Comparison of ENCODE assay signal across 22 cellular contexts in the genomic region with DNA sequence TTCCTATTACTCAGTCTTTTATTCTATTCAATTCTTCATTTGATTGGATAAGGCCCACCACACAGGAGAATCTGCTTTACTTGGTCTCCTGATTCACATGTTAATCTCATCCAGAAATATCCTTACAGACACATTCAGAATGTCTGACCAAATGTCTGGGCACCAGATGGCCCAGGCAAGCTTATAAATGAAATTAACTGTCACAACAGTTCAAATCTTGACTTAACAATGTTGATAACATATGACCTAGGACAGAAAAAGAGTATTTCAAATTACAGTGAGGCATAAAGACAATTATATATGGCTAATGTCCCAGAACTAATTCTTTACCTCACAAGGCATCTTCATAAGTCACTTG.
"Had no signal": no experiment of that assay in that cellular context is flagged by ENCODE, and none has a peak within 500 bp of the region (broad histone marks: within the 10 kb centered on the region; RNA-seq: fewer than 3 reads in every experiment).

No MANE protein-coding gene starts in this region.

- H3K4me1 ChIP-seq: esophagus squamous epithelium, heart right ventricle, left lung, parathyroid adenoma, upper lobe of right lung had no signal

- H3K27ac Mint-ChIP-seq: activated B cell treated with CpG ODN at 0.5 μM for 24 hours; activated naive CD8-positive, alpha-beta T cell; mesothelial cell of epicardium; nephron; stimulated activated memory B cell treated with anti-CD40 and anti-IgM and Interleukin-4, amounts not matched to agents 10 μg/mL and 1 μg/mL and 100 μg/mL, for 72 hours; T-helper 2 cell treated with Interferon-gamma antibody and Interleukin-4, amounts not matched to agents 5 μg/mL and 100 μg/mL, for 36 hours had no signal

- H2AFZ ChIP-seq: parathyroid adenoma had no signal

- H3K27me3 Mint-ChIP-seq: activated B cell treated with CpG ODN at 0.5 μM for 24 hours; activated naive CD8-positive, alpha-beta T cell; effector memory CD8-positive, alpha-beta T cell; stimulated activated memory B cell treated with anti-CD40 and anti-IgM and Interleukin-4, amounts not matched to agents 10 μg/mL and 1 μg/mL and 100 μg/mL, for 72 hours had no signal

- H3K9ac ChIP-seq: parathyroid adenoma had no signal

- H3K4me1 Mint-ChIP-seq: mesothelial cell of epicardium, nephron had no signal

- H3K9me3 Mint-ChIP-seq: activated B cell treated with CpG ODN at 0.5 μM for 24 hours; activated T-cell treated with anti-CD3 and anti-CD28 coated beads, Interleukin-2, amount 50 U/mL, for 72 hours; effector memory CD8-positive, alpha-beta T cell; nephron; stimulated activated memory B cell treated with anti-CD40 and anti-IgM and Interleukin-4, amounts not matched to agents 10 μg/mL and 1 μg/mL and 100 μg/mL, for 72 hours; T-helper 2 cell treated with Interferon-gamma antibody and Interleukin-4, amounts not matched to agents 5 μg/mL and 100 μg/mL, for 36 hours had no signal

- H3K27ac ChIP-seq: cardiac muscle cell, esophagus squamous epithelium, heart right ventricle, left lung, parathyroid adenoma, thoracic aorta, upper lobe of right lung had no signal

- H3K9me3 ChIP-seq: esophagus squamous epithelium, heart right ventricle, left lung, thoracic aorta, upper lobe of right lung had no signal

- H3K4me3 Mint-ChIP-seq: activated B cell treated with CpG ODN at 0.5 μM for 24 hours; activated naive CD8-positive, alpha-beta T cell; effector memory CD8-positive, alpha-beta T cell; mesothelial cell of epicardium; nephron; stimulated activated memory B cell treated with anti-CD40 and anti-IgM and Interleukin-4, amounts not matched to agents 10 μg/mL and 1 μg/mL and 100 μg/mL, for 72 hours; T-helper 2 cell treated with Interferon-gamma antibody and Interleukin-4, amounts not matched to agents 5 μg/mL and 100 μg/mL, for 36 hours had no signal

- ATAC-seq: effector memory CD8-positive, alpha-beta T cell; heart right ventricle; left lung; sciatic nerve; upper lobe of right lung had no signal

- H3K4me3 ChIP-seq: cardiac muscle cell, esophagus squamous epithelium, heart right ventricle, left lung, thoracic aorta, upper lobe of right lung had no signal

- DNase-seq: activated B cell treated with CpG ODN at 0.5 μM for 24 hours; activated CD4-positive, alpha-beta T cell treated with anti-CD3 and anti-CD28 coated beads for 48 hours; activated CD8-positive, alpha-beta memory T cell treated with anti-CD3 and anti-CD28 coated beads for 24 hours; activated gamma-delta T cell; activated T-cell treated with anti-CD3 and anti-CD28 coated beads, Interleukin-2, amount 50 U/mL, for 72 hours; amygdala; dermis blood vessel endothelial cell; effector memory CD8-positive, alpha-beta T cell; esophagus squamous epithelium; heart right ventricle; left lung; stimulated activated CD4-positive, alpha-beta T cell treated with anti-CD3 and anti-CD28 coated beads, Interleukin-4, amount 100 ng/mL, for 4 hours; upper lobe of right lung had no signal

- H3K27me3 ChIP-seq: cardiac muscle cell, esophagus squamous epithelium, heart right ventricle, left lung, upper lobe of right lung had no signal

- H3K36me3 ChIP-seq: cardiac muscle cell, left lung, upper lobe of right lung had no signal
